Comparison of ENCODE assay signal across 13 cellular contexts in the genomic region with DNA sequence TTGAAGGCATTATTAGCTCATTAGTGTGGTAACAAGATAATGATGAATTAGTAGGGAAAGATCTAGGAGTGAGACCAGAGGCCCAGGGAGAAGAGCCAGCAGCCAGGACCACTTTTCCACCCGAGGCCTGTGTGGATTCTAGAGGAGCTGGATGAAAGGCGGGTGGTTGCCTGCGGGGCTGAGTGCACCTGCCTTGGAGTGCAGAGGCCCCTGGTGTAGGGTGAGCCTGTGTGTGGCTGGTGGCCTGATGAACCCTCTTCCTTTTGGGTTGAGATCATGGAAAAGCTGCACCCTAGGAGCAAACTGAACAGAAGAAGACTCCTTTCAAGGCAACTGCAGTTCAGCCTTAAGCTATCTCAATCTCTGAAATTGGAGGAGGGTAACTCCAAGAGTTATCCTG. TPM values are rescaled to one million over a fixed set of nuclear protein-coding genes. Genes with fewer than 3 reads are reported as not detected.
DNase-seq lines count a peak whose midpoint lies in the region; ATAC-seq and TF ChIP-seq lines count a peak whose summit lies in the region.
"Had no signal": no experiment of that assay in that cellular context is flagged by ENCODE, and none has a peak within 500 bp of the region (broad histone marks: within the 10 kb centered on the region; RNA-seq: fewer than 3 reads in every experiment).

No MANE protein-coding gene starts in this region.

- H3K9me3 Mint-ChIP-seq in mesothelial cell of epicardium, result no peaks in the 10 kb centered on the region
- H3K9me3 Mint-ChIP-seq: activated CD4-positive, alpha-beta T cell treated with anti-CD3 and anti-CD28 coated beads, Interleukin-2, amount 10 ng/mL, durations not matched to agents 7 days and 5 days; activated naive CD4-positive, alpha-beta T cell treated with anti-CD3 and anti-CD28 coated beads, Interleukin-2, amount 50 U/mL, for 24 hours; naive B cell had no signal

- H3K27me3 Mint-ChIP-seq in mesothelial cell of epicardium (ENCODE audit: low read depth), result no peaks in the 10 kb centered on the region

- ATAC-seq in GM18511 (IDR thresholded peaks at IDR 0.05; ENCODE audit: unreplicated experiment) (peak; percentile 55), heart left ventricle (peak in 3 of 4 donors; percentile 63 to 68 (median 63))

- no peaks in the 10 kb centered on the region for H3K4me1 Mint-ChIP-seq in mesothelial cell of epicardium
- H3K4me1 Mint-ChIP-seq: activated CD4-positive, alpha-beta T cell treated with anti-CD3 and anti-CD28 coated beads, Interleukin-2, amount 10 ng/mL, durations not matched to agents 7 days and 5 days; activated naive CD4-positive, alpha-beta T cell treated with anti-CD3 and anti-CD28 coated beads, Interleukin-2, amount 50 U/mL, for 24 hours; B cell; naive B cell had no signal

- no peaks in the 10 kb centered on the region for H3K9me3 ChIP-seq in SJCRH30 (replicated peaks)
- no peaks in the 10 kb centered on the region for H3K9me3 ChIP-seq in heart left ventricle
- no peaks in the 10 kb centered on the region for H3K9me3 ChIP-seq in prostate gland

- no peak overlapping the region for H3K4me3 ChIP-seq in AG09309 (ENCODE audit: control insufficient read depth, low read depth, low read length)
- no peak overlapping the region for H3K4me3 ChIP-seq in SJCRH30
- no peak overlapping the region for H3K4me3 ChIP-seq in heart left ventricle
- no peak overlapping the region for H3K4me3 ChIP-seq in prostate gland

- no peak overlapping the region for H3K4me3 Mint-ChIP-seq in mesothelial cell of epicardium
- H3K4me3 Mint-ChIP-seq: activated CD4-positive, alpha-beta T cell treated with anti-CD3 and anti-CD28 coated beads, Interleukin-2, amount 10 ng/mL, durations not matched to agents 7 days and 5 days; activated naive CD4-positive, alpha-beta T cell treated with anti-CD3 and anti-CD28 coated beads, Interleukin-2, amount 50 U/mL, for 24 hours; B cell; naive B cell had no signal

- H3K36me3 Mint-ChIP-seq in mesothelial cell of epicardium, result no peaks in the 10 kb centered on the region
- H3K36me3 Mint-ChIP-seq: activated naive CD4-positive, alpha-beta T cell treated with anti-CD3 and anti-CD28 coated beads, Interleukin-2, amount 50 U/mL, for 24 hours; naive B cell had no signal

- DNase-seq in AG09309 (ENCODE audit: low read depth) (no peak), SJCRH30 (peak; percentile 53 to 72), heart left ventricle (no peak), midbrain (lab: John Stamatoyannopoulos, UW) (no peak), prostate gland (ENCODE audit: low spot score) (no peak), NCI-H187 (lab: John Stamatoyannopoulos, UW) (no peak), mesothelial cell of epicardium (ENCODE audit: low spot score in 2 of 2, unreplicated experiment in 2 of 2) (no peak)
- DNase-seq: activated CD4-positive, alpha-beta T cell treated with anti-CD3 and anti-CD28 coated beads, Interleukin-2, amount 10 ng/mL, durations not matched to agents 7 days and 5 days; naive B cell; NCI-H2171 treated with DMSO at 0.1 percent for 48 hours had no signal

- intact Hi-C loops in heart left ventricle (cut with DNase I), result loop anchor here in 2 of 10 donors (2.0 kb wide), 2 partner anchors 58 to 64 kb away; a partner anchor contains a TSS
- intact Hi-C loops in prostate gland (cut with DNase I), result no loop called here

- H3K36me3 ChIP-seq in SJCRH30 (no peaks in the 10 kb centered on the region), heart left ventricle (no peaks in the 10 kb centered on the region), prostate gland (no peaks in the 10 kb centered on the region)

- TF ChIP-seq CTCF in AG09309 (IDR thresholded peaks at IDR 0.05; ENCODE audit: control insufficient read depth, insufficient read depth, low read depth, low read length, missing control alignments) (peak; percentile 17), heart left ventricle (IDR thresholded peaks at IDR 0.05) (peak in 10 of 12 donors; percentile 9 to 40 (median 28)), prostate gland (IDR thresholded peaks at IDR 0.05) (no peak), mesothelial cell of epicardium (IDR thresholded peaks at IDR 0.05; ENCODE audit: unreplicated experiment) (no peak)

- no peak overlapping the region for H3K27ac Mint-ChIP-seq in mesothelial cell of epicardium
- H3K27ac Mint-ChIP-seq: activated CD4-positive, alpha-beta T cell treated with anti-CD3 and anti-CD28 coated beads, Interleukin-2, amount 10 ng/mL, durations not matched to agents 7 days and 5 days; activated naive CD4-positive, alpha-beta T cell treated with anti-CD3 and anti-CD28 coated beads, Interleukin-2, amount 50 U/mL, for 24 hours; B cell; naive B cell had no signal

- H3K27me3 ChIP-seq in SJCRH30 (no peaks in the 10 kb centered on the region), heart left ventricle (no peaks in the 10 kb centered on the region), prostate gland (replicated peaks; ENCODE audit: insufficient read depth) (no peaks in the 10 kb centered on the region)

- WGBS in heart left ventricle, 4 donors, result 45 to 62% (median 48%) methylated on average over 3 of the region's 3 CpGs
- WGBS in prostate gland, result 71% methylated on average over 3 of the region's 3 CpGs

- no peak for TF ChIP-seq POLR2A in heart left ventricle (IDR thresholded peaks at IDR 0.05)
- TF ChIP-seq POLR2A in prostate gland (IDR thresholded peaks at IDR 0.05), result no peak

- no peaks in the 10 kb centered on the region for H3K4me1 ChIP-seq in SJCRH30
- H3K4me1 ChIP-seq in heart left ventricle, result no peaks in the 10 kb centered on the region
- no peaks in the 10 kb centered on the region for H3K4me1 ChIP-seq in prostate gland (replicated peaks)

- H3K27ac ChIP-seq in SJCRH30, result no peak overlapping the region
- no peak overlapping the region for H3K27ac ChIP-seq in heart left ventricle
- no peak overlapping the region for H3K27ac ChIP-seq in prostate gland

RNA-seq across cellular contexts. Expression of a gene that starts 5.9 kb away (rescaled TPM):
- total RNA-seq in SJCRH30 (2014; rRNA removed; shearing (Covaris generic)), result 0.03 TPM in 1 of 2 replicates, not detected in the other
- total RNA-seq in heart left ventricle, result not detected
- polyA plus RNA-seq in heart left ventricle, result under 1 TPM in 1 of 2 donors, not detected in 1; 0.01 TPM
- total RNA-seq in prostate gland, result 1 to 10 TPM in 1 of 2 donors, under 1 TPM in 1; 0.74 to 5.1 TPM
- 0.45 to 0.68 TPM (median 0.47 TPM) in 3 replicates for total RNA-seq in mesothelial cell of epicardium
- total RNA-seq: activated CD4-positive, alpha-beta T cell treated with anti-CD3 and anti-CD28 coated beads, Interleukin-2, amount 10 ng/mL, durations not matched to agents 7 days and 5 days had no signal

RNA-seq across cellular contexts. Expression of a gene that starts 57.4 kb away (rescaled TPM):
- 3.1 and 3.2 TPM in 2 replicates for total RNA-seq in SJCRH30 (2014; rRNA removed; shearing (Covaris generic))
- 10 to 100 TPM in 2 of 9 donors, 1 to 10 TPM in 7; 3.3 to 29.4 (median 7.2) TPM for total RNA-seq in heart left ventricle
- polyA plus RNA-seq in heart left ventricle, result 1 to 10 TPM; 1.4 to 3.0 TPM
- 1 to 10 TPM; 3.9 to 4.7 TPM for total RNA-seq in prostate gland
- 0.09 to 0.23 TPM (median 0.11 TPM) in 3 replicates for total RNA-seq in mesothelial cell of epicardium
- total RNA-seq: activated CD4-positive, alpha-beta T cell treated with anti-CD3 and anti-CD28 coated beads, Interleukin-2, amount 10 ng/mL, durations not matched to agents 7 days and 5 days; B cell had no signal

Comparison
In these comparisons a context has a peak if more than half of its experiments do, and no peak if none do; other contexts are left out.
1. DNase-seq: peak in SJCRH30 (2 of 2); none in AG09309 (single experiment), heart left ventricle (0 of 5), midbrain (single experiment), prostate gland (single experiment), NCI-H187 (0 of 2) and mesothelial cell of epicardium (0 of 2).
2. CTCF ChIP-seq: peak in AG09309 (single experiment) and heart left ventricle (10 of 12); none in prostate gland (0 of 4) and mesothelial cell of epicardium (single experiment).